1 cellular context compared by ENCODE assay signal in genomic region chr20:44914924-44915323, GRCh38.
A peak's percentile ranks its signal among the peaks of the same experiment; 100 is the strongest.
TF ChIP-seq lines count a peak whose summit lies in the region.

No MANE protein-coding gene starts in this region.

TF ChIP-seq in IMR-90, 13 proteins besides CTCF, POLR2A, EP300 and RAD21:
- TF ChIP-seq MAZ (IDR thresholded peaks at IDR 0.05; ENCODE audit: borderline replicate concordance, low read depth, low read length) = no peak
- TF ChIP-seq CEBPB (IDR thresholded peaks at IDR 0.05; ENCODE audit: low read depth, low read length) = peak; percentile 16; the same call in 1 of the 2 replicates
